16 cellular contexts compared by ENCODE assay signal in the genomic region with DNA sequence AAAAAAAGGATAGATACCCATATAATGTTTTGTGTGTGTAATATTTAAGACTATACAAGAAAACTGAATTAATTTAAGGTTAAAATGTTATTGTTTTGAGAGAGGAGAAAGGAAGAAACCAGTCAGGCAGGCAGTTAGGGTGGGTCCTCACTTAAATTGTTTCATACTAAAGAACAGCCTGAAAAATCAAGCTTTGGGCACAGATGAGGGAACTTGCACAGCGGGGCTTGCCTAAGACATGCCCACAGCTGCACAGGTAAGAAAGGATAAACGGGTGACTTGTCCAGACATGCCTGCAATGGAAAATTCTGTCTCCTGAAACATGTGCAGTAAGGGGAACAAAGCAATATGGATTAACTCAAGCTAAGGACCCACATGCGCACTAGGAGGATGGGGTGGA.
"Had no signal": no experiment of that assay in that cellular context is flagged by ENCODE, and none has a peak within 500 bp of the region (broad histone marks: within the 10 kb centered on the region; RNA-seq: fewer than 3 reads in every experiment).

No MANE protein-coding gene starts in this region.

- H3K27ac ChIP-seq: colonic mucosa, gastroesophageal sphincter, heart right ventricle, parathyroid adenoma, stomach had no signal

- H3K36me3 ChIP-seq: colonic mucosa had no signal

- ATAC-seq: activated CD4-positive, alpha-beta T cell treated with anti-CD3 and anti-CD28 coated beads for 36 hours; gastroesophageal sphincter; heart right ventricle; natural killer cell; sciatic nerve; stimulated activated effector memory CD8-positive, alpha-beta T cell treated with anti-CD3 and anti-CD28 coated beads, Interleukin-12 subunit alpha, Interleukin-12 subunit beta, amount 100 ng/mL, for 72 hours had no signal

- H3K4me1 Mint-ChIP-seq: activated CD4-positive, alpha-beta T cell treated with anti-CD3 and anti-CD28 coated beads for 36 hours; brain; central memory CD8-positive, alpha-beta T cell; endodermal cell; immature natural killer cell; natural killer cell; stimulated activated effector memory CD8-positive, alpha-beta T cell treated with anti-CD3 and anti-CD28 coated beads, Interleukin-12 subunit alpha, Interleukin-12 subunit beta, amount 100 ng/mL, for 72 hours had no signal

- H3K27me3 Mint-ChIP-seq: activated CD4-positive, alpha-beta T cell treated with anti-CD3 and anti-CD28 coated beads for 36 hours; brain; central memory CD8-positive, alpha-beta T cell had no signal

- H3K27me3 ChIP-seq: colonic mucosa, gastroesophageal sphincter, heart right ventricle, stomach had no signal

- H3K9me3 ChIP-seq: colonic mucosa had no signal

- DNase-seq: activated CD4-positive, alpha-beta T cell treated with anti-CD3 and anti-CD28 coated beads for 36 hours; activated CD4-positive, alpha-beta T cell treated with anti-CD3 and anti-CD28 coated beads, Interleukin-2, amount 50 U/mL, for 48 hours; colonic mucosa; endodermal cell; erythroblast; heart right ventricle; immature natural killer cell; natural killer cell; stimulated activated CD4-positive, alpha-beta T cell treated with anti-CD3 and anti-CD28 coated beads, Interleukin-4, amount 100 ng/mL, for 24 hours; stomach had no signal

- H3K27ac Mint-ChIP-seq: activated CD4-positive, alpha-beta T cell treated with anti-CD3 and anti-CD28 coated beads for 36 hours; endodermal cell; immature natural killer cell; natural killer cell; stimulated activated effector memory CD8-positive, alpha-beta T cell treated with anti-CD3 and anti-CD28 coated beads, Interleukin-12 subunit alpha, Interleukin-12 subunit beta, amount 100 ng/mL, for 72 hours had no signal

- H3K4me3 Mint-ChIP-seq: activated CD4-positive, alpha-beta T cell treated with anti-CD3 and anti-CD28 coated beads for 36 hours; brain; central memory CD8-positive, alpha-beta T cell; endodermal cell; immature natural killer cell; natural killer cell; stimulated activated effector memory CD8-positive, alpha-beta T cell treated with anti-CD3 and anti-CD28 coated beads, Interleukin-12 subunit alpha, Interleukin-12 subunit beta, amount 100 ng/mL, for 72 hours had no signal

- H3K36me3 Mint-ChIP-seq: stimulated activated effector memory CD8-positive, alpha-beta T cell treated with anti-CD3 and anti-CD28 coated beads, Interleukin-12 subunit alpha, Interleukin-12 subunit beta, amount 100 ng/mL, for 72 hours had no signal

- H3K4me1 ChIP-seq: colonic mucosa, gastroesophageal sphincter, heart right ventricle, parathyroid adenoma, stomach had no signal

- H3K4me3 ChIP-seq: colonic mucosa, gastroesophageal sphincter, heart right ventricle, stomach had no signal
